Comparison of ENCODE assay signal across 2 cellular contexts in genomic region chr1:109969430-109969829, GRCh38.
A peak's percentile ranks its signal among the peaks of the same experiment; 100 is the strongest.
TF ChIP-seq lines count a peak whose summit lies in the region.

No MANE protein-coding gene starts in this region.

TF ChIP-seq in K562, 482 proteins besides CTCF, POLR2A, EP300 and RAD21 (continues in another document):
- TF ChIP-seq NONO (IDR thresholded peaks at IDR 0.05; ENCODE audit: low read depth in 2 of 2, low read length in 1 of 2) (no peak), OTX1 (CRISPR knock-in tag; IDR thresholded peaks at IDR 0.05) (no peak), FOSL1 (tag; conservative IDR thresholded peaks at IDR 0.05) (peak; percentile 60), KLF1 (tag; IDR thresholded peaks at IDR 0.05) (no peak), JUND (IDR thresholded peaks at IDR 0.05; ENCODE audit: borderline replicate concordance, low read depth, low read length) (no peak), JUND (tag; IDR thresholded peaks at IDR 0.05; ENCODE audit: borderline replicate concordance, low read depth, low read length) (no peak; the same call in 2 of the 3 replicates), NFATC3 (IDR thresholded peaks at IDR 0.05) (no peak), NELFE (IDR thresholded peaks at IDR 0.05; ENCODE audit: insufficient read depth, insufficient read length) (no peak), ESRRB (CRISPR knock-in tag; IDR thresholded peaks at IDR 0.05; ENCODE audit: borderline replicate concordance) (no peak), SP1 (CRISPR knock-in tag; IDR thresholded peaks at IDR 0.05) (no peak), BACH1 (tag; IDR thresholded peaks at IDR 0.05) (no peak), EP400 (IDR thresholded peaks at IDR 0.05) (no peak), XRCC5 (IDR thresholded peaks at IDR 0.05; ENCODE audit: low read depth, low read length) (no peak), KLF6 (CRISPR knock-in tag; IDR thresholded peaks at IDR 0.05; ENCODE audit: borderline replicate concordance) (no peak), HMG20A (CRISPR knock-in tag; conservative IDR thresholded peaks at IDR 0.05) (no peak), ZHX1 (conservative IDR thresholded peaks at IDR 0.05; ENCODE audit: low read length) (no peak), SMARCA5 (IDR thresholded peaks at IDR 0.05) (no peak), CBFB (CRISPR knock-in tag; IDR thresholded peaks at IDR 0.05) (no peak), ZNF354B (CRISPR knock-in tag; IDR thresholded peaks at IDR 0.05) (no peak), SIN3B (IDR thresholded peaks at IDR 0.05; ENCODE audit: low read depth) (no peak)
- TF ChIP-seq, protein P1, sequence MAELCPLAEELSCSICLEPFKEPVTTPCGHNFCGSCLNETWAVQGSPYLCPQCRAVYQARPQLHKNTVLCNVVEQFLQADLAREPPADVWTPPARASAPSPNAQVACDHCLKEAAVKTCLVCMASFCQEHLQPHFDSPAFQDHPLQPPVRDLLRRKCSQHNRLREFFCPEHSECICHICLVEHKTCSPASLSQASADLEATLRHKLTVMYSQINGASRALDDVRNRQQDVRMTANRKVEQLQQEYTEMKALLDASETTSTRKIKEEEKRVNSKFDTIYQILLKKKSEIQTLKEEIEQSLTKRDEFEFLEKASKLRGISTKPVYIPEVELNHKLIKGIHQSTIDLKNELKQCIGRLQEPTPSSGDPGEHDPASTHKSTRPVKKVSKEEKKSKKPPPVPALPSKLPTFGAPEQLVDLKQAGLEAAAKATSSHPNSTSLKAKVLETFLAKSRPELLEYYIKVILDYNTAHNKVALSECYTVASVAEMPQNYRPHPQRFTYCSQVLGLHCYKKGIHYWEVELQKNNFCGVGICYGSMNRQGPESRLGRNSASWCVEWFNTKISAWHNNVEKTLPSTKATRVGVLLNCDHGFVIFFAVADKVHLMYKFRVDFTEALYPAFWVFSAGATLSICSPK (IDR thresholded peaks at IDR 0.05; ENCODE audit: borderline replicate concordance) = no peak
- TF ChIP-seq, protein P2, sequence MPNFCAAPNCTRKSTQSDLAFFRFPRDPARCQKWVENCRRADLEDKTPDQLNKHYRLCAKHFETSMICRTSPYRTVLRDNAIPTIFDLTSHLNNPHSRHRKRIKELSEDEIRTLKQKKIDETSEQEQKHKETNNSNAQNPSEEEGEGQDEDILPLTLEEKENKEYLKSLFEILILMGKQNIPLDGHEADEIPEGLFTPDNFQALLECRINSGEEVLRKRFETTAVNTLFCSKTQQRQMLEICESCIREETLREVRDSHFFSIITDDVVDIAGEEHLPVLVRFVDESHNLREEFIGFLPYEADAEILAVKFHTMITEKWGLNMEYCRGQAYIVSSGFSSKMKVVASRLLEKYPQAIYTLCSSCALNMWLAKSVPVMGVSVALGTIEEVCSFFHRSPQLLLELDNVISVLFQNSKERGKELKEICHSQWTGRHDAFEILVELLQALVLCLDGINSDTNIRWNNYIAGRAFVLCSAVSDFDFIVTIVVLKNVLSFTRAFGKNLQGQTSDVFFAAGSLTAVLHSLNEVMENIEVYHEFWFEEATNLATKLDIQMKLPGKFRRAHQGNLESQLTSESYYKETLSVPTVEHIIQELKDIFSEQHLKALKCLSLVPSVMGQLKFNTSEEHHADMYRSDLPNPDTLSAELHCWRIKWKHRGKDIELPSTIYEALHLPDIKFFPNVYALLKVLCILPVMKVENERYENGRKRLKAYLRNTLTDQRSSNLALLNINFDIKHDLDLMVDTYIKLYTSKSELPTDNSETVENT (CRISPR knock-in tag; IDR thresholded peaks at IDR 0.05) = no peak
- TF ChIP-seq, protein P3, sequence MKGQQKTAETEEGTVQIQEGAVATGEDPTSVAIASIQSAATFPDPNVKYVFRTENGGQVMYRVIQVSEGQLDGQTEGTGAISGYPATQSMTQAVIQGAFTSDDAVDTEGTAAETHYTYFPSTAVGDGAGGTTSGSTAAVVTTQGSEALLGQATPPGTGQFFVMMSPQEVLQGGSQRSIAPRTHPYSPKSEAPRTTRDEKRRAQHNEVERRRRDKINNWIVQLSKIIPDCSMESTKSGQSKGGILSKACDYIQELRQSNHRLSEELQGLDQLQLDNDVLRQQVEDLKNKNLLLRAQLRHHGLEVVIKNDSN (CRISPR knock-in tag; IDR thresholded peaks at IDR 0.05) = no peak

TF ChIP-seq in GM23338, 12 proteins besides CTCF, POLR2A, EP300 and RAD21:
- TF ChIP-seq CREB1 (CRISPR knock-in tag; IDR thresholded peaks at IDR 0.05; ENCODE audit: low read depth) = no peak
- no peak for TF ChIP-seq ZNF462 (CRISPR knock-in tag; IDR thresholded peaks at IDR 0.05)
- TF ChIP-seq NANOG (IDR thresholded peaks at IDR 0.05; ENCODE audit: borderline replicate concordance) = no peak
- no peak for TF ChIP-seq JUNB (IDR thresholded peaks at IDR 0.05; ENCODE audit: unreplicated experiment)
TF ChIP-seq in GM23338: peak in this region for 0.
